ENCODE assay signal across 1 cellular context in the genomic region with DNA sequence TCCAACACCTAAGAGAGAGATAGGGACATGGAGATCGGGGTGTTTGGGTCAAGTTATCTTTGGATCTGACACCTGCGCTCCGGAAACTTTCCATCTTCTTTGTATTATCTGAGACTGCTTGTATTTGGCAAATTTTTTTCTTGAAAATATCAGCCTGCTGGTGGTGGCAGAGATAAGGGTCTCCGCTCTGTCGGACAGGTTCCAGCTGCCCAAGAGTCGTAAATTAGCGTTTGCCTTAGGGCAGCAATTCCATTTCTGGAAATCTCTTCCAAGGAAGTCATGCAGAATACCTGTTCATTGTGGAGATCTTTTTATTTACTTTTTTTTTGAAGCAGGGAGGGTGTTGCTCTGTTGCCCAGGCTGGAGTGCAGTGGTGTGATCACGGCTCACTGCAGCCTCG.
TF ChIP-seq lines count a peak whose summit lies in the region.

No MANE protein-coding gene starts in this region.

TF ChIP-seq in H1, 55 proteins besides CTCF, POLR2A, EP300 and RAD21:
- TF ChIP-seq SP4 (IDR thresholded peaks at IDR 0.05; ENCODE audit: low read length) = no peak
- TF ChIP-seq HDAC2 (IDR thresholded peaks at IDR 0.05; ENCODE audit: borderline replicate concordance in 1 of 2, low read depth in 2 of 2, low read length in 2 of 2) = no peak
